In the genomic region with DNA sequence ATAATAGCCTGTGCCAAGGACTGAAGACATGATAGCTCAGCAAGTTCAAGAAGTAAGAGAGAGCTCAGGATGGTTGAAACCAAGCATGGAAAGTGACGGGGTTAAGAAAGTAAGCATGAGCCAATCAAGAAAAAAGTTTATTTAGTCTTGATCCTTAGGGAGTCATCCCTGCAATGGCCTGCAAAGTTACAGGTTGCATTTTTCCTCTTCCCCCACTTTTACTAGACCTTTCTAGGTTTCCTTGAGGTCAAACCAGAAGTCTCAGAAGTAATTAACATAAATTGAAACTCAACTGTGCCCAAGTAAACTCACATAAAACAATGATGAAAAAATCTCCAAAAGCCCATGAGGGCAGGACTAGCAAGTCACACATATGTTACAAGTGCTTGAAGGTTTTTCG, we compare ENCODE assay signal across 22 cellular contexts.
"Had no signal": no experiment of that assay in that cellular context is flagged by ENCODE, and none has a peak within 500 bp of the region (broad histone marks: within the 10 kb centered on the region; RNA-seq: fewer than 3 reads in every experiment).

No MANE protein-coding gene starts in this region.

- H3K27me3 ChIP-seq: esophagus squamous epithelium, right lobe of liver had no signal

- H3K4me3 ChIP-seq: esophagus squamous epithelium, lung, right lobe of liver, skin epidermis had no signal

- H3K36me3 Mint-ChIP-seq: naive thymus-derived CD4-positive, alpha-beta T cell; stimulated activated effector memory CD8-positive, alpha-beta T cell treated with anti-CD3 and anti-CD28 coated beads, Interleukin-12 subunit alpha, Interleukin-12 subunit beta, amount 100 ng/mL, for 72 hours had no signal

- DNase-seq: activated B cell treated with CpG ODN at 0.5 μM for 24 hours; activated CD4-positive, alpha-beta T cell treated with anti-CD3 and anti-CD28 coated beads, Interleukin-2, amount 50 U/mL, for 1 hour; activated CD8-positive, alpha-beta T cell treated with anti-CD3 and anti-CD28 coated beads for 36 hours; activated gamma-delta T cell treated with Interleukin-2 at 50 U/mL for 16 hours; activated naive CD4-positive, alpha-beta T cell treated with anti-CD3 and anti-CD28 coated beads, Interleukin-2, amount 50 U/mL, for 16 hours; activated T-cell treated with anti-CD3 and anti-CD28 coated beads, Interleukin-2, amount 50 U/mL, for 4 hours; amniotic stem cell; central memory CD4-positive, alpha-beta T cell; effector CD8-positive, alpha-beta T cell; esophagus squamous epithelium; kidney glomerular epithelial cell; naive thymus-derived CD4-positive, alpha-beta T cell; right lobe of liver; stimulated activated CD4-positive, alpha-beta T cell treated with anti-CD3 and anti-CD28 coated beads, Interleukin-4, amount 100 ng/mL, for 24 hours; T-helper 1 cell had no signal

- H3K27me3 Mint-ChIP-seq: activated B cell treated with CpG ODN at 0.5 μM for 24 hours; activated CD8-positive, alpha-beta T cell treated with anti-CD3 and anti-CD28 coated beads for 36 hours; activated T-helper 17 cell treated with anti-CD3 and anti-CD28 coated beads, Interleukin-2, amount 50 U/mL, for 72 hours had no signal

- H3K9me3 ChIP-seq: esophagus squamous epithelium, right lobe of liver had no signal

- H3K4me3 Mint-ChIP-seq: activated B cell treated with CpG ODN at 0.5 μM for 24 hours; activated CD8-positive, alpha-beta T cell treated with anti-CD3 and anti-CD28 coated beads for 36 hours; activated T-cell treated with anti-CD3 and anti-CD28 coated beads, Interleukin-2, amount 50 U/mL, for 4 hours; activated T-helper 17 cell treated with anti-CD3 and anti-CD28 coated beads, Interleukin-2, amount 50 U/mL, for 72 hours; naive thymus-derived CD4-positive, alpha-beta T cell; stimulated activated effector memory CD8-positive, alpha-beta T cell treated with anti-CD3 and anti-CD28 coated beads, Interleukin-12 subunit alpha, Interleukin-12 subunit beta, amount 100 ng/mL, for 72 hours; stimulated activated naive CD8-positive, alpha-beta T cell treated with anti-CD3 and anti-CD28 coated beads, Interleukin-15, Interleukin-2, amounts not matched to agents 100 ng/mL and 50 ng/mL, for 24 hours; T-helper 2 cell treated with Interferon-gamma antibody and Interleukin-4, amounts not matched to agents 5 μg/mL and 100 μg/mL, for 36 hours had no signal

- H3K36me3 ChIP-seq: esophagus squamous epithelium, right lobe of liver had no signal

- H3K9me3 Mint-ChIP-seq: activated B cell treated with CpG ODN at 0.5 μM for 24 hours; activated CD8-positive, alpha-beta T cell treated with anti-CD3 and anti-CD28 coated beads for 36 hours; activated T-cell treated with anti-CD3 and anti-CD28 coated beads, Interleukin-2, amount 50 U/mL, for 4 hours; activated T-helper 17 cell treated with anti-CD3 and anti-CD28 coated beads, Interleukin-2, amount 50 U/mL, for 72 hours; stimulated activated naive CD8-positive, alpha-beta T cell treated with anti-CD3 and anti-CD28 coated beads, Interleukin-15, Interleukin-2, amounts not matched to agents 100 ng/mL and 50 ng/mL, for 24 hours; T-helper 2 cell treated with Interferon-gamma antibody and Interleukin-4, amounts not matched to agents 5 μg/mL and 100 μg/mL, for 36 hours had no signal

- H3K27ac ChIP-seq: epithelial cell of prostate, esophagus squamous epithelium, right lobe of liver, skin epidermis had no signal

- H3K27ac Mint-ChIP-seq: activated B cell treated with CpG ODN at 0.5 μM for 24 hours; activated CD8-positive, alpha-beta T cell treated with anti-CD3 and anti-CD28 coated beads for 36 hours; activated T-helper 17 cell treated with anti-CD3 and anti-CD28 coated beads, Interleukin-2, amount 50 U/mL, for 72 hours; naive thymus-derived CD4-positive, alpha-beta T cell; stimulated activated effector memory CD8-positive, alpha-beta T cell treated with anti-CD3 and anti-CD28 coated beads, Interleukin-12 subunit alpha, Interleukin-12 subunit beta, amount 100 ng/mL, for 72 hours; stimulated activated naive CD8-positive, alpha-beta T cell treated with anti-CD3 and anti-CD28 coated beads, Interleukin-15, Interleukin-2, amounts not matched to agents 100 ng/mL and 50 ng/mL, for 24 hours; T-helper 2 cell treated with Interferon-gamma antibody and Interleukin-4, amounts not matched to agents 5 μg/mL and 100 μg/mL, for 36 hours had no signal

- H3K4me1 Mint-ChIP-seq: activated B cell treated with CpG ODN at 0.5 μM for 24 hours; activated T-helper 17 cell treated with anti-CD3 and anti-CD28 coated beads, Interleukin-2, amount 50 U/mL, for 72 hours; naive thymus-derived CD4-positive, alpha-beta T cell; stimulated activated effector memory CD8-positive, alpha-beta T cell treated with anti-CD3 and anti-CD28 coated beads, Interleukin-12 subunit alpha, Interleukin-12 subunit beta, amount 100 ng/mL, for 72 hours had no signal
